In genomic region chr3:148698190-148698806, GRCh38 we compare ENCODE assay signal across 9 cellular contexts. TPM values are rescaled to one million over a fixed set of nuclear protein-coding genes. Genes with fewer than 3 reads are reported as not detected.
DNase-seq lines count a peak whose midpoint lies in the region; ATAC-seq, FAIRE-seq and TF ChIP-seq lines count a peak whose summit lies in the region.
"Had no signal": no experiment of that assay in that cellular context is flagged by ENCODE, and none has a peak within 500 bp of the region (broad histone marks: within the 10 kb centered on the region; RNA-seq: fewer than 3 reads in every experiment).

No MANE protein-coding gene starts in this region.

- H3K4me2 ChIP-seq in GM23248 (ENCODE audit: unreplicated experiment) = peak overlapping the region; percentile 93

- H3K4me1 ChIP-seq in GM23248 (ENCODE audit: insufficient read depth) = no peaks in the 10 kb centered on the region
- H3K4me1 ChIP-seq in gastrocnemius medialis = no peaks in the 10 kb centered on the region

- no peak overlapping the region for H3K27ac ChIP-seq in GM23248
- peak overlapping the region; percentile 48 to 58 (median 52) for H3K27ac ChIP-seq in gastrocnemius medialis

- peak overlapping the region; percentile 98 for H2AFZ ChIP-seq in GM23248

- TF ChIP-seq POLR2A in gastrocnemius medialis (IDR thresholded peaks at IDR 0.05) = no peak

- DNase-seq in GM23248 (peak; percentile 49), bronchial epithelial cell (ENCODE audit: low read depth) (no peak), gastrocnemius medialis (no peak), 8988T (no peak), COLO668 (lab: John Stamatoyannopoulos, UW; ENCODE audit: unreplicated experiment) (no peak)
- no peak for DNase-seq in activated CD8-positive, alpha-beta memory T cell treated with anti-CD3 and anti-CD28 coated beads, Interleukin-2, amount 50 U/mL, for 48 hours

- in situ Hi-C loops in GM23248 (cut with MboI) = no loop called here
- in situ Hi-C loops in gastrocnemius medialis (cut with MboI; ENCODE audit: low sequenced_read_pairs in 4 of 4) = no loop called here

- ATAC-seq in gastrocnemius medialis = peak in 1 of 2 donors; percentile 44
- no peak for ATAC-seq in GM18498 (IDR thresholded peaks at IDR 0.05; ENCODE audit: unreplicated experiment)

- H3K36me3 ChIP-seq in GM23248 (ENCODE audit: low read depth) (no peaks in the 10 kb centered on the region), bronchial epithelial cell (ENCODE audit: control insufficient read depth, insufficient read depth, low read length) (no peaks in the 10 kb centered on the region), gastrocnemius medialis (no peaks in the 10 kb centered on the region)

- no peaks in the 10 kb centered on the region for H4K20me1 ChIP-seq in GM23248 (ENCODE audit: insufficient read depth)

- intact Hi-C loops in gastrocnemius medialis (cut with DNase I; ENCODE audit: low total_unique reads) = no loop called here

- H3K27me3 ChIP-seq in GM23248 (replicated peaks; ENCODE audit: insufficient read depth) (no peaks in the 10 kb centered on the region), bronchial epithelial cell (ENCODE audit: control insufficient read depth, insufficient read depth, low read length) (peaks cover 3% of the 10 kb centered on the region), gastrocnemius medialis (peaks cover 0 to 6% (median 0%) of the 10 kb centered on the region in 3 donors)

- peak overlapping the region; percentile 79 for H3K9ac ChIP-seq in GM23248

- peak; percentile 23 for FAIRE-seq in bronchial epithelial cell (lab: Jason Lieb, UNC)
- FAIRE-seq: islet of Langerhans had no signal

- no peaks in the 10 kb centered on the region for H3F3A ChIP-seq in GM23248 (ENCODE audit: insufficient read depth)

- H3K4me3 ChIP-seq in GM23248 (peak overlapping the region; percentile 91), bronchial epithelial cell (ENCODE audit: low read depth, low read length) (no peak overlapping the region), iPS-18c (ENCODE audit: insufficient read depth, low read depth, low read length) (peak overlapping the region; percentile 53), gastrocnemius medialis (peak overlapping the region; percentile 45 to 58 (median 48))

- WGBS in GM23248 (ENCODE audit: low coverage in 1 of 2, low lambda C conversion rate in 2 of 2, missing lambda C conversion rate in 2 of 2), 2 experiments = 2% methylated on average over 17 of the region's 17 CpGs

- H3K9me3 ChIP-seq in GM23248 (ENCODE audit: low read depth) (no peaks in the 10 kb centered on the region), iPS-18c (ENCODE audit: control insufficient read depth, insufficient read depth, low read length) (no peaks in the 10 kb centered on the region), gastrocnemius medialis (no peaks in the 10 kb centered on the region)

- H3K79me2 ChIP-seq in GM23248 (ENCODE audit: insufficient read depth) = no peaks in the 10 kb centered on the region

- H3K9me2 ChIP-seq in GM23248 (ENCODE audit: insufficient read depth) = no peaks in the 10 kb centered on the region

- no peak for TF ChIP-seq CTCF in bronchial epithelial cell (IDR thresholded peaks at IDR 0.05; ENCODE audit: insufficient read depth, low read length, severe bottlenecking)
- TF ChIP-seq CTCF in gastrocnemius medialis (IDR thresholded peaks at IDR 0.05 in 4 of 5, conservative IDR thresholded peaks at IDR 0.05 in 1 of 5) = no peak

RNA-seq across cellular contexts. Expression of gene AGTR1, which starts 0.6 kb away (rescaled TPM):
- 4.0 and 6.3 TPM in 2 replicates for total RNA-seq in GM23248 (2014; rRNA removed; shearing (Covaris generic))
- polyA plus RNA-seq in GM23248 (2016; fragmentation: Nextera tagmentation; extraction: Ambion mirVana) = 3.6 and 4.0 TPM in 2 replicates
- not detected in 2 replicates for total RNA-seq in bronchial epithelial cell
- 10 to 100 TPM; 12.7 to 32.1 (median 14.5) TPM for total RNA-seq in gastrocnemius medialis
